ENCODE assay signal across 8 cellular contexts in the genomic region with DNA sequence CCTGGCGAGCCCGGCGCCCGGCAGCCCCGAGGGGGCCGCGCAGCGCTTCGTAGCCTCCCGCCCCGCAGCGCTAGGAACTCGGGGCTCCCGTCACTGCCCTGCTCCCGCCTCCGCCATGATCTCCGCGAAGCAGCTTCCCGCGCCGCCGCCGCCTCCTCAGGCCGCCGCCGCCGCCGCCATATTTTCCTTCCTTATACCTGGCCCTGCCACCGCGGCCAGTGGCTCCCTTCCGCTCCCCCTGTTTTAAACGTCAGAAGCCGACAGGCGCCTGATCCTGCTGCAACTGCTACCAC. TPM values are rescaled to one million over a fixed set of nuclear protein-coding genes. Genes with fewer than 3 reads are reported as not detected.
DNase-seq lines count a peak whose midpoint lies in the region; ATAC-seq and TF ChIP-seq lines count a peak whose summit lies in the region.

No MANE protein-coding gene starts in this region.

- H3K9me3 ChIP-seq in DND-41 (ENCODE audit: insufficient read depth, low read length, severe bottlenecking): no peaks in the 10 kb centered on the region
- no peaks in the 10 kb centered on the region for H3K9me3 ChIP-seq in ascending aorta

- peak overlapping the region; percentile 74 for H3K4me2 ChIP-seq in DND-41 (ENCODE audit: insufficient read depth, low read length)

- H3K4me3 ChIP-seq in DND-41 (ENCODE audit: low read depth in 1 of 2, low read length in 2 of 2) (peak overlapping the region; percentile 69 to 94; a peak in 3 of 4 replicates), ascending aorta (peak overlapping the region; percentile 91 to 99)

- H3K36me3 ChIP-seq in DND-41 (ENCODE audit: insufficient read depth, low read length) (peaks cover 39% of the 10 kb centered on the region), ascending aorta (no peaks in the 10 kb centered on the region)

- intact Hi-C loops in ascending aorta (cut with DNase I) (loop anchor here (1.0 to 10.0 kb wide), 6 partner anchors 63 to 1282 kb away; a partner anchor contains a TSS), left colon (cut with DNase I, micrococcal nuclease) (no loop called here)

- DNase-seq in DND-41 (no peak), ascending aorta (ENCODE audit: low spot score in 2 of 2) (no peak), left colon (no peak), NCI-H2029 (lab: John Stamatoyannopoulos, UW) (no peak), NCI-H524 treated with DMSO at 0.1 percent for 48 hours (lab: John Stamatoyannopoulos, UW) (no peak)

- H2AFZ ChIP-seq in DND-41 (ENCODE audit: low read depth, low read length): peak overlapping the region; percentile 85

- H3K27me3 ChIP-seq in DND-41 (ENCODE audit: insufficient read depth, low read length, poor library complexity) (no peaks in the 10 kb centered on the region), ascending aorta (no peaks in the 10 kb centered on the region)

- H3K9ac ChIP-seq in DND-41 (ENCODE audit: low read depth, low read length): peak overlapping the region; percentile 93

- peak; percentile 42 for ATAC-seq in DND-41 (ENCODE audit: insufficient read depth, low read depth)
- peak; percentile 26 for ATAC-seq in GM21381 (IDR thresholded peaks at IDR 0.05; ENCODE audit: unreplicated experiment)
- peak; percentile 17 for ATAC-seq in HG03571 (IDR thresholded peaks at IDR 0.05; ENCODE audit: unreplicated experiment)
- ATAC-seq in left colon: peak; percentile 28

- peak overlapping the region; percentile 95 for H3K27ac ChIP-seq in DND-41 (ENCODE audit: low read length)
- H3K27ac ChIP-seq in ascending aorta: peak overlapping the region; percentile 96 to 100
- peak overlapping the region; percentile 95 for H3K27ac ChIP-seq in temporal lobe (ENCODE audit: low read depth, low read length)

- no peak for TF ChIP-seq CTCF in DND-41 (IDR thresholded peaks at IDR 0.05; ENCODE audit: borderline replicate concordance, extremely low read depth, low read length, poor library complexity, severe bottlenecking)
- no peak for TF ChIP-seq CTCF in ascending aorta (IDR thresholded peaks at IDR 0.05)

- peaks cover 41% of the 10 kb centered on the region for H4K20me1 ChIP-seq in DND-41 (ENCODE audit: insufficient read depth, low read length)

- H3K79me2 ChIP-seq in DND-41 (ENCODE audit: insufficient read depth, low read length): peaks cover 59% of the 10 kb centered on the region

- H3K4me1 ChIP-seq in DND-41 (ENCODE audit: insufficient read depth, low read length): peaks cover 43% of the 10 kb centered on the region
- peaks cover 0 to 22% of the 10 kb centered on the region in 2 donors for H3K4me1 ChIP-seq in ascending aorta

RNA-seq across cellular contexts. Expression of a gene that starts 0.3 kb away (rescaled TPM):
- 76.2 TPM for total RNA-seq in ascending aorta
- 10 to 100 TPM; 74.5 to 84.3 TPM for total RNA-seq in left colon
- total RNA-seq in temporal lobe: 88.5 TPM
